15 cellular contexts compared by ENCODE assay signal in the genomic region with DNA sequence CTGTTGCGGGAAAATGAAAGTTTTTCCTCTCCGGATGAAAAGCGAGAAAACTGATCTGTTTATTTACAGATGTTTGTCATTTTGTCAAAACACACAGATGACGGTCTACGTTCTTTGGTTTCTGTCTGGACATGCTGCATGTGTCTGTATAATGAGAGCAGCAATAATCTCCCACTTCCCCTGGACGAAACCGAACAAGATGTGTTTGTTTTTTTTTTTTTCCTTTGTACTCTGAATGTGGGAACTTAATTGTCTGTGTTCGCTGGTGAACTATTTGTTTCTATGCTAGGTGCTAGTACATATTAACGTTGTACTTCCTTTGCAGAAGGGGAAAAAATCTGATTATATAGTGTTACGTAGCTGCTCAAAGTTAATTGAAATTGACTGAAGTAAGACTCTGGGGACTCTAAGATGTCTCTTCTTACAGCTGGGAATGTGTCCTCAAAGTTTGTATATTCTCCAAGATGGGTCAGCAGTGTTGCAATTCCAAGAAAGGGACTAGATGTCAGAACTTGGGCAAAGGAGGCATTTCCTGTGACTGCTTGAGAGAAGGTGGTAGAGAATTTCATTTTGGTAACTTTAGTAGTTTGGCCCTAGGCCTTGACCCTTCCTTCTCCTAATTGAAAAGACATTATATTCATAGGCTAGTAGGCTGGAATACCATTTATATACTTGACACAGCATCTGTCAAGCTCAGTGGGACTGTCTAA. TPM values are rescaled to one million over a fixed set of nuclear protein-coding genes. Genes with fewer than 3 reads are reported as not detected.
DNase-seq lines count a peak whose midpoint lies in the region; ATAC-seq, FAIRE-seq and TF ChIP-seq lines count a peak whose summit lies in the region.
"Had no signal": no experiment of that assay in that cellular context is flagged by ENCODE, and none has a peak within 500 bp of the region (broad histone marks: within the 10 kb centered on the region; RNA-seq: fewer than 3 reads in every experiment).

No MANE protein-coding gene starts in this region.

- DNase-seq in IMR-90 (peak; percentile 35), epithelial cell of esophagus (ENCODE audit: low read depth) (peak; percentile 70), lower lobe of right lung (no peak), type B pancreatic cell (ENCODE audit: extremely low spot score, unreplicated experiment) (no peak), frontal cortex (ENCODE audit: low spot score in 2 of 2) (no peak)
- DNase-seq: activated CD8-positive, alpha-beta T cell treated with anti-CD3 and anti-CD28 coated beads for 36 hours; CD4-positive, alpha-beta T cell; midbrain; NCI-H2227 treated with DMSO at 0.1 percent for 48 hours; occipital lobe; stimulated activated CD4-positive, alpha-beta T cell treated with anti-CD3 and anti-CD28 coated beads, Interleukin-12 subunit alpha, Interleukin-12 subunit beta, amount 100 ng/mL, for 4 hours had no signal

- H3K9me3 Mint-ChIP-seq in type B pancreatic cell = peaks cover 4% of the 10 kb centered on the region
- H3K9me3 Mint-ChIP-seq: activated CD8-positive, alpha-beta T cell treated with anti-CD3 and anti-CD28 coated beads for 36 hours; dendritic cell treated with granulocyte-macrophage colony-stimulating factor and Interleukin-4, amounts not matched to agents 40 ng/mL and 50 ng/mL, for 4 days had no signal

- no peak for FAIRE-seq in frontal cortex (lab: Jason Lieb, UNC)
- FAIRE-seq: TTC549 had no signal

- peak overlapping the region; percentile 26 for H3K4me3 Mint-ChIP-seq in type B pancreatic cell
- H3K4me3 Mint-ChIP-seq: activated CD8-positive, alpha-beta T cell treated with anti-CD3 and anti-CD28 coated beads for 36 hours; CD4-positive, alpha-beta T cell; dendritic cell treated with granulocyte-macrophage colony-stimulating factor and Interleukin-4, amounts not matched to agents 40 ng/mL and 50 ng/mL, for 4 days had no signal

- H3K27ac ChIP-seq in IMR-90 (ENCODE audit: insufficient read depth, low read length) (no peak overlapping the region), lower lobe of right lung (peak overlapping the region; percentile 48)

- H2BK120ac ChIP-seq in IMR-90 (ENCODE audit: low read depth, low read length) = peak overlapping the region; percentile 45; the same call in 1 of the 2 replicates

- 0% methylated on average over 1 of the region's 10 CpGs; no CpG with 5 or more reads in 1 of the 2 experiments for WGBS in IMR-90 (ENCODE audit: extremely low coverage in 2 of 2, insufficient read length in 1 of 2), 2 experiments

- BruUV-seq in IMR-90 (replicated peaks; lab: Mats Ljungman, UMichigan) = no TSS peak

- peak overlapping the region; percentile 24 for H2BK5ac ChIP-seq in IMR-90 (ENCODE audit: low read depth, low read length, poor library complexity, severe bottlenecking)

- no peak for TF ChIP-seq RAD21 in IMR-90 (IDR thresholded peaks at IDR 0.05; ENCODE audit: low read length)

- TF ChIP-seq CTCF in IMR-90 (conservative IDR thresholded peaks at IDR 0.05; ENCODE audit: low read depth, low read length) (no peak), epithelial cell of esophagus (IDR thresholded peaks at IDR 0.05; ENCODE audit: insufficient read depth, low read depth, low read length, missing control alignments) (no peak), lower lobe of right lung (IDR thresholded peaks at IDR 0.05) (no peak), type B pancreatic cell (conservative IDR thresholded peaks at IDR 0.05) (no peak)

- no peak overlapping the region for H3K56ac ChIP-seq in IMR-90 (ENCODE audit: extremely low read depth, insufficient read depth, low read length)

- H3K18ac ChIP-seq in IMR-90 (ENCODE audit: low read depth, low read length) = peak overlapping the region; percentile 79

- H3K9me1 ChIP-seq in IMR-90 (ENCODE audit: insufficient read depth, low read length) = peaks cover 7% of the 10 kb centered on the region

- peak overlapping the region; percentile 5 for H3K27ac Mint-ChIP-seq in type B pancreatic cell
- H3K27ac Mint-ChIP-seq: activated CD8-positive, alpha-beta T cell treated with anti-CD3 and anti-CD28 coated beads for 36 hours; CD4-positive, alpha-beta T cell; dendritic cell treated with granulocyte-macrophage colony-stimulating factor and Interleukin-4, amounts not matched to agents 40 ng/mL and 50 ng/mL, for 4 days had no signal

- CTCF ChIA-PET in IMR-90 (lab: Yijun Ruan, JAX) = no interaction called here

- H3K4me2 ChIP-seq in IMR-90 (ENCODE audit: low read depth, low read length) = peak overlapping the region; percentile 89

- peaks cover 6% of the 10 kb centered on the region for H3K36me3 Mint-ChIP-seq in type B pancreatic cell

- peak overlapping the region in 1 of 2 experiments; percentile 48; a peak in 1 of 4 replicates for H4K8ac ChIP-seq in IMR-90 (ENCODE audit: low read depth in 2 of 2, low read length in 2 of 2)

- peaks cover 36% of the 10 kb centered on the region for H3K4me1 Mint-ChIP-seq in type B pancreatic cell (ENCODE audit: unreplicated experiment)

- H3K4ac ChIP-seq in IMR-90 (ENCODE audit: low read depth, low read length) = peak overlapping the region; percentile 21; the same call in 1 of the 2 replicates

- H3K27me3 Mint-ChIP-seq in type B pancreatic cell = no peaks in the 10 kb centered on the region
- H3K27me3 Mint-ChIP-seq: CD4-positive, alpha-beta T cell; dendritic cell treated with granulocyte-macrophage colony-stimulating factor and Interleukin-4, amounts not matched to agents 40 ng/mL and 50 ng/mL, for 4 days had no signal

- H3K36me3 ChIP-seq in IMR-90 (ENCODE audit: control insufficient read depth, insufficient read depth, low read length) = no peaks in the 10 kb centered on the region
- H3K36me3 ChIP-seq in lower lobe of right lung = no peaks in the 10 kb centered on the region

- H2AK9ac ChIP-seq in IMR-90 (replicated peaks; ENCODE audit: low read depth, low read length, poor library complexity) = no peak overlapping the region

- POLR2A ChIA-PET in IMR-90 (lab: Charles Lee; ENCODE audit: unreplicated experiment) = interaction anchor here (0.6 kb wide), 1 partner anchor 9 kb away, joined by 3 read pairs; no protein-coding TSS in a partner anchor

- peak overlapping the region; percentile 37; the same call in 1 of the 2 replicates for H3K14ac ChIP-seq in IMR-90 (replicated peaks; ENCODE audit: low read depth, low read length)

- no peaks in the 10 kb centered on the region for H3K27me3 ChIP-seq in IMR-90 (ENCODE audit: control insufficient read depth, insufficient read depth, low read length)
- no peaks in the 10 kb centered on the region for H3K27me3 ChIP-seq in lower lobe of right lung (ENCODE audit: low read depth)

- H4K20me1 ChIP-seq in IMR-90 (ENCODE audit: insufficient read depth, low read length) = 0 out of 2 replicates have a peak, but pooled peaks cover 4% of the 10 kb centered on the region

- H3K4me1 ChIP-seq in IMR-90 (ENCODE audit: control insufficient read depth, insufficient read depth, low read length) (peaks cover 12% of the 10 kb centered on the region), lower lobe of right lung (peaks cover 21% of the 10 kb centered on the region)

- peaks cover 43 to 76% of the 10 kb centered on the region in 2 experiments for H3K79me1 ChIP-seq in IMR-90 (ENCODE audit: low read depth in 1 of 2, low read length in 2 of 2)

- no peak overlapping the region; the same call in 1 of the 2 replicates for H3K9ac ChIP-seq in IMR-90 (ENCODE audit: low read depth, low read length)

- TF ChIP-seq POLR2A in IMR-90 (IDR thresholded peaks at IDR 0.05; ENCODE audit: low read depth, low read length) = no peak

- H2BK20ac ChIP-seq in IMR-90 (ENCODE audit: low read depth, low read length) = peak overlapping the region; percentile 23; the same call in 1 of the 2 replicates

- ATAC-seq in IMR-90 (ENCODE audit: low read depth) (peak; percentile 62), lower lobe of right lung (peak in 1 of 2 donors; percentile 14), HG03469 (IDR thresholded peaks at IDR 0.05; ENCODE audit: unreplicated experiment) (no peak), HG03457 (IDR thresholded peaks at IDR 0.05; ENCODE audit: unreplicated experiment) (no peak)
- ATAC-seq: activated CD8-positive, alpha-beta T cell treated with anti-CD3 and anti-CD28 coated beads for 36 hours had no signal

- H3K9me3 ChIP-seq in IMR-90 (ENCODE audit: control insufficient read depth, insufficient read depth, low read length) = no peaks in the 10 kb centered on the region
- no peaks in the 10 kb centered on the region for H3K9me3 ChIP-seq in lower lobe of right lung

- dilution Hi-C loops in IMR-90 (cut with HindIII; ENCODE audit: low sequenced_read_pairs, unreplicated experiment) = no loop called here

- no peak overlapping the region for H2AFZ ChIP-seq in IMR-90 (replicated peaks; ENCODE audit: low read length, poor library complexity)

- H2BK15ac ChIP-seq in IMR-90 (ENCODE audit: low read depth, low read length) = no peak overlapping the region

- in situ Hi-C loops in IMR-90 (cut with MboI; ENCODE audit: low sequenced_read_pairs) = no loop called here

- no peak overlapping the region for H2AK5ac ChIP-seq in IMR-90 (ENCODE audit: low read depth, low read length)

- peak overlapping the region; percentile 66 for H3K23ac ChIP-seq in IMR-90 (ENCODE audit: low read depth, low read length)

- H3K4me3 ChIP-seq in IMR-90 (ENCODE audit: insufficient read depth, low read depth, low read length) (no peak overlapping the region), epithelial cell of esophagus (ENCODE audit: low read length) (peak overlapping the region; percentile 2), lower lobe of right lung (peak overlapping the region; percentile 3)

- peak overlapping the region; percentile 84; the same call in 1 of the 2 replicates for H4K5ac ChIP-seq in IMR-90 (ENCODE audit: low read depth, low read length)

- no peak overlapping the region for H4K91ac ChIP-seq in IMR-90 (ENCODE audit: insufficient read depth, low read depth, low read length)

- intact Hi-C loops in IMR-90 (cut with micrococcal nuclease) = no loop called here
- intact Hi-C loops in lower lobe of right lung (cut with DNase I) = no loop called here

TF ChIP-seq in IMR-90, 13 proteins besides CTCF, POLR2A, EP300 and RAD21:
- TF ChIP-seq MAFK (IDR thresholded peaks at IDR 0.05; ENCODE audit: low read depth, low read length) (no peak), SMC3 (IDR thresholded peaks at IDR 0.05; ENCODE audit: low read depth, low read length) (no peak), CEBPB (IDR thresholded peaks at IDR 0.05; ENCODE audit: low read depth, low read length) (peak; percentile 64), RFX5 (IDR thresholded peaks at IDR 0.05; ENCODE audit: low read depth, low read length) (no peak), CHD1 (IDR thresholded peaks at IDR 0.05; ENCODE audit: low read depth, low read length) (no peak), BHLHE40 (IDR thresholded peaks at IDR 0.05; ENCODE audit: low read depth, low read length) (no peak)

RNA-seq across cellular contexts. Expression of a gene that starts 33.8 kb away (rescaled TPM):
- 24.7 and 31.0 TPM in 2 replicates for total RNA-seq in IMR-90 (2012; rRNA removed)
- 6.8 and 7.7 TPM in 2 replicates for polyA plus RNA-seq in IMR-90 (2012; rRNA removed)
- polyA plus RNA-seq in IMR-90 (2012; cell fraction: cytosol; rRNA removed) = 3.8 and 7.2 TPM in 2 replicates
- polyA plus RNA-seq in IMR-90 (2012; cell fraction: nucleus; rRNA removed; ENCODE audit: low replicate concordance) = 4.8 and 6.9 TPM in 2 replicates
- total RNA-seq in lower lobe of right lung = 67.6 TPM
- total RNA-seq in type B pancreatic cell (ENCODE audit: low replicate concordance) = 29.3 and 77.2 TPM in 2 replicates
- 52.6 TPM for total RNA-seq in frontal cortex
- total RNA-seq: activated CD8-positive, alpha-beta T cell treated with anti-CD3 and anti-CD28 coated beads for 36 hours had no signal

Comparison
In these comparisons a context has a peak if more than half of its experiments do, and no peak if none do; other contexts are left out.
1. DNase-seq: peak in IMR-90 (single experiment) and epithelial cell of esophagus (single experiment); none in lower lobe of right lung (single experiment), type B pancreatic cell (single experiment) and frontal cortex (0 of 2).